Comparison of ENCODE assay signal across 10 cellular contexts in the genomic region with DNA sequence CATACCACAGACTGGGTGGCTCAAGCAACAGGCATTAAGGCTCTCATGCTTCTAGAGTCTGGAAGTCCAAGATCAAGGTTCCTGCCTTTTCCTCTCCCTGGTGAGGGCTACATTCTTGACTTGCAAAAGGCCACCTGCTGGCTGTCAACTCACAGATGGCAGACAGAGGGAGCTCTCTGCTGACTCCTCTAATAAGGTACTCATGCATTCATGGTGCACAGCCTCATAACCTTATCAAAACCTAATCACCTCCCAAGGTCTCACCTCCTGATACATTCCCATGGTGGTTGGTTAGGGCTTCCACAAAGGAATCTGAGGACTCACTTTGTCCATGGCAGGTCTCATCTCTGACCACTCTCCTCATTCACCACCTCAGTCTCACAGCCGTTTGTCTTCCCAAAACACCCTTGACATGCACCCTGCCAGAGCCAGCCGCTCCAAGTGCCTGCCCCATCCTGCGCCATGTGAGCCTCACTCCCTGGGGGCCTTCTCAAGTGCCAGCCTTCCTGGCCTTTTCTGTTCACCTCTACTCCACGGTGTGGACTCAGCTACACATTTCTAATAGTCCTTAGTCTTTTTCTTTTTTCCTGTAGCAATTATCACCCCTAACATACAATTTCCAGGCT.
DNase-seq lines count a peak whose midpoint lies in the region; ATAC-seq, FAIRE-seq and TF ChIP-seq lines count a peak whose summit lies in the region.
"Had no signal": no experiment of that assay in that cellular context is flagged by ENCODE, and none has a peak within 500 bp of the region (broad histone marks: within the 10 kb centered on the region; RNA-seq: fewer than 3 reads in every experiment).

No MANE protein-coding gene starts in this region.

- no peaks in the 10 kb centered on the region for H3K4me1 Mint-ChIP-seq in T-helper 2 cell treated with Interferon-gamma antibody and Interleukin-4, amounts not matched to agents 5 μg/mL and 100 μg/mL, for 36 hours (ENCODE audit: low read depth)

- peak; percentile 28 for TF ChIP-seq CTCF in D721Med (IDR thresholded peaks at IDR 0.05; ENCODE audit: insufficient read depth, missing control alignments)

- no peak for FAIRE-seq in D721Med (lab: Jason Lieb, UNC)

- no peaks in the 10 kb centered on the region for H3K27me3 ChIP-seq in NT2/D1 (ENCODE audit: insufficient read depth, insufficient read length)

- peak; percentile 65 for ATAC-seq in GM19372 (IDR thresholded peaks at IDR 0.05; ENCODE audit: low read depth, unreplicated experiment)
- ATAC-seq in HG03039 (IDR thresholded peaks at IDR 0.05; ENCODE audit: unreplicated experiment): no peak
- ATAC-seq in HG03354 (IDR thresholded peaks at IDR 0.05; ENCODE audit: poor library complexity, severe bottlenecking, unreplicated experiment): no peak

- no peaks in the 10 kb centered on the region for H3K9me3 Mint-ChIP-seq in T-helper 2 cell treated with Interferon-gamma antibody and Interleukin-4, amounts not matched to agents 5 μg/mL and 100 μg/mL, for 36 hours

- DNase-seq in D721Med (ENCODE audit: insufficient read length, low spot score) (no peak), NT2/D1 (ENCODE audit: low read depth, low spot score) (peak; percentile 13), iPS-NIHi7 (ENCODE audit: extremely low spot score) (peak; percentile 42)
- DNase-seq in T-helper 2 cell treated with Interferon-gamma antibody and Interleukin-4, amounts not matched to agents 5 μg/mL and 100 μg/mL, for 36 hours (ENCODE audit: low spot score): no peak
- no peak for DNase-seq in activated CD8-positive, alpha-beta memory T cell treated with anti-CD3 and anti-CD28 coated beads, Interleukin-2, amount 50 U/mL, for 48 hours
- DNase-seq: activated naive CD4-positive, alpha-beta T cell treated with Interleukin-2 at 50 U/mL for 16 hours; NCI-H510A treated with DMSO at 0.1 percent for 48 hours had no signal

- H3K4me3 ChIP-seq in NT2/D1 (ENCODE audit: insufficient read length, low read depth): no peak overlapping the region

- H3K27ac Mint-ChIP-seq in T-helper 2 cell treated with Interferon-gamma antibody and Interleukin-4, amounts not matched to agents 5 μg/mL and 100 μg/mL, for 36 hours: no peak overlapping the region

- H3K4me1 ChIP-seq in NT2/D1 (ENCODE audit: insufficient read depth, insufficient read length): no peaks in the 10 kb centered on the region

- no peaks in the 10 kb centered on the region for H3K36me3 ChIP-seq in NT2/D1 (ENCODE audit: insufficient read depth, insufficient read length, low read length)

- peaks cover 5% of the 10 kb centered on the region; the same call in 1 of the 2 replicates for H3K9me3 ChIP-seq in NT2/D1 (ENCODE audit: insufficient read depth, low read length)

- H3K27me3 Mint-ChIP-seq in T-helper 2 cell treated with Interferon-gamma antibody and Interleukin-4, amounts not matched to agents 5 μg/mL and 100 μg/mL, for 36 hours (ENCODE audit: low read depth): no peaks in the 10 kb centered on the region

- no peak overlapping the region for H3K9ac ChIP-seq in NT2/D1 (ENCODE audit: insufficient read length, low read depth)

- no peak overlapping the region for H3K4me3 Mint-ChIP-seq in T-helper 2 cell treated with Interferon-gamma antibody and Interleukin-4, amounts not matched to agents 5 μg/mL and 100 μg/mL, for 36 hours

- H3K36me3 Mint-ChIP-seq in T-helper 2 cell treated with Interferon-gamma antibody and Interleukin-4, amounts not matched to agents 5 μg/mL and 100 μg/mL, for 36 hours (ENCODE audit: low read depth): no peaks in the 10 kb centered on the region

Comparison
In these comparisons a context has a peak if more than half of its experiments do, and no peak if none do; other contexts are left out.
1. DNase-seq: peak in NT2/D1 (single experiment) and iPS-NIHi7 (single experiment); none in D721Med (single experiment), T-helper 2 cell treated with Interferon-gamma antibody and Interleukin-4, amounts not matched to agents 5 μg/mL and 100 μg/mL, for 36 hours (single experiment) and activated CD8-positive, alpha-beta memory T cell treated with anti-CD3 and anti-CD28 coated beads, Interleukin-2, amount 50 U/mL, for 48 hours (single experiment).